8 cellular contexts compared by ENCODE assay signal in genomic region chr6:156976144-156977088, GRCh38.
DNase-seq lines count a peak whose midpoint lies in the region; ATAC-seq and FAIRE-seq lines count a peak whose summit lies in the region.

No MANE protein-coding gene starts in this region.

- H3K9me3 Mint-ChIP-seq in dendritic cell treated with granulocyte-macrophage colony-stimulating factor and Interleukin-4, amounts not matched to agents 40 ng/mL and 50 ng/mL, for 4 days: peaks cover 8% of the 10 kb centered on the region

- H3K4me1 ChIP-seq in rectal smooth muscle tissue (ENCODE audit: control insufficient read depth, insufficient read depth, low read length): peaks cover 12% of the 10 kb centered on the region

- H3K36me3 Mint-ChIP-seq in dendritic cell treated with granulocyte-macrophage colony-stimulating factor and Interleukin-4, amounts not matched to agents 40 ng/mL and 50 ng/mL, for 4 days (ENCODE audit: low read depth): no peaks in the 10 kb centered on the region

- H3K4me3 ChIP-seq in rectal smooth muscle tissue (ENCODE audit: low read length): peak overlapping the region; percentile 57

- no peak for DNase-seq in GM18507 (ENCODE audit: extremely low spot score, insufficient read length, low read depth)
- DNase-seq in NCI-H526 (lab: John Stamatoyannopoulos, UW): peak; percentile 50 to 57
- no peak for DNase-seq in HTR-8/SVneo (ENCODE audit: insufficient read length, low spot score)

- peaks cover 49% of the 10 kb centered on the region for H3K4me1 Mint-ChIP-seq in dendritic cell treated with granulocyte-macrophage colony-stimulating factor and Interleukin-4, amounts not matched to agents 40 ng/mL and 50 ng/mL, for 4 days (ENCODE audit: low read depth)

- intact Hi-C loops in dendritic cell treated with granulocyte-macrophage colony-stimulating factor and Interleukin-4, amounts not matched to agents 40 ng/mL and 50 ng/mL, for 4 days (cut with micrococcal nuclease): no loop called here

- H3K27ac ChIP-seq in rectal smooth muscle tissue (ENCODE audit: low read depth, low read length): no peak overlapping the region

- peak; percentile 26 for FAIRE-seq in GM18507 (lab: Jason Lieb, UNC)
- FAIRE-seq in HTR-8/SVneo (lab: Jason Lieb, UNC): no peak

- H3K36me3 ChIP-seq in rectal smooth muscle tissue (ENCODE audit: control insufficient read depth, insufficient read depth, low read length): no peaks in the 10 kb centered on the region

- ATAC-seq in GM19395 (IDR thresholded peaks at IDR 0.05; ENCODE audit: unreplicated experiment) (no peak), HG03175 (IDR thresholded peaks at IDR 0.05; ENCODE audit: unreplicated experiment) (no peak), GM21786 (IDR thresholded peaks at IDR 0.05; ENCODE audit: unreplicated experiment) (no peak)

- no peak overlapping the region for H3K27ac Mint-ChIP-seq in dendritic cell treated with granulocyte-macrophage colony-stimulating factor and Interleukin-4, amounts not matched to agents 40 ng/mL and 50 ng/mL, for 4 days

- peak overlapping the region; percentile 57 for H3K4me3 Mint-ChIP-seq in dendritic cell treated with granulocyte-macrophage colony-stimulating factor and Interleukin-4, amounts not matched to agents 40 ng/mL and 50 ng/mL, for 4 days

- no peaks in the 10 kb centered on the region for H3K27me3 Mint-ChIP-seq in dendritic cell treated with granulocyte-macrophage colony-stimulating factor and Interleukin-4, amounts not matched to agents 40 ng/mL and 50 ng/mL, for 4 days

- no peak overlapping the region for H3K9ac ChIP-seq in rectal smooth muscle tissue (ENCODE audit: low read length)

- no peaks in the 10 kb centered on the region for H3K27me3 ChIP-seq in rectal smooth muscle tissue (ENCODE audit: control insufficient read depth, insufficient read depth, low read length)

Comparison
In these comparisons a context has a peak if more than half of its experiments do, and no peak if none do; other contexts are left out.
1. DNase-seq: peak in NCI-H526 (2 of 2); none in GM18507 (single experiment) and HTR-8/SVneo (single experiment).